24 cellular contexts compared by ENCODE assay signal in genomic region chr1:184773762-184774320, GRCh38.
"Had no signal": no experiment of that assay in that cellular context is flagged by ENCODE, and none has a peak within 500 bp of the region (broad histone marks: within the 10 kb centered on the region; RNA-seq: fewer than 3 reads in every experiment).

No MANE protein-coding gene starts in this region.

- H3K4me1 ChIP-seq: breast epithelium, esophagus squamous epithelium, gastroesophageal sphincter, heart right ventricle, left lung, spleen, thyroid gland had no signal

- H3K9me3 ChIP-seq: breast epithelium, esophagus squamous epithelium, gastroesophageal sphincter, heart right ventricle, left lung, spleen, thyroid gland had no signal

- ATAC-seq: activated T-cell treated with anti-CD3 and anti-CD28 coated beads, Interleukin-2, amount 50 U/mL, for 4 hours; gastroesophageal sphincter; left lung; natural killer cell; T-cell had no signal

- H3K27me3 ChIP-seq: breast epithelium, esophagus squamous epithelium, gastroesophageal sphincter, heart right ventricle, spleen, thyroid gland had no signal

- H3K27ac ChIP-seq: breast epithelium, dorsolateral prefrontal cortex, esophagus squamous epithelium, gastroesophageal sphincter, heart right ventricle, left lung, spleen, thyroid gland had no signal

- H3K36me3 ChIP-seq: breast epithelium, esophagus squamous epithelium, gastroesophageal sphincter, heart right ventricle, left lung, spleen, thyroid gland had no signal

- FAIRE-seq: astrocyte, colon, kidney, urothelium cell line had no signal

- DNase-seq: activated CD4-positive, alpha-beta T cell treated with anti-CD3 and anti-CD28 coated beads for 4 hours; activated CD4-positive, alpha-beta T cell treated with anti-CD3 and anti-CD28 coated beads, Interleukin-2, amount 50 U/mL, for 48 hours; activated CD4-positive, CD25-positive, alpha-beta regulatory T cell; activated CD8-positive, alpha-beta memory T cell treated with anti-CD3 and anti-CD28 coated beads, Interleukin-2, amount 50 U/mL, for 48 hours; activated naive CD4-positive, alpha-beta T cell; activated T-cell treated with anti-CD3 and anti-CD28 coated beads, Interleukin-2, amount 50 U/mL, for 4 hours; dorsolateral prefrontal cortex; esophagus squamous epithelium; heart right ventricle; kidney; left lung; natural killer cell; retina; spleen; stimulated activated CD4-positive, alpha-beta T cell treated with anti-CD3 and anti-CD28 coated beads, Interleukin-4, amount 100 ng/mL, for 1 hour; stimulated activated naive CD4-positive, alpha-beta T cell treated with Interleukin-2 at 50 U/mL for 16 hours; T-cell; thyroid gland had no signal

- H3K4me3 ChIP-seq: breast epithelium, dorsolateral prefrontal cortex, esophagus squamous epithelium, gastroesophageal sphincter, heart right ventricle, left lung, lung, spleen, thyroid gland had no signal
